1 cellular context compared by ENCODE assay signal in the genomic region with DNA sequence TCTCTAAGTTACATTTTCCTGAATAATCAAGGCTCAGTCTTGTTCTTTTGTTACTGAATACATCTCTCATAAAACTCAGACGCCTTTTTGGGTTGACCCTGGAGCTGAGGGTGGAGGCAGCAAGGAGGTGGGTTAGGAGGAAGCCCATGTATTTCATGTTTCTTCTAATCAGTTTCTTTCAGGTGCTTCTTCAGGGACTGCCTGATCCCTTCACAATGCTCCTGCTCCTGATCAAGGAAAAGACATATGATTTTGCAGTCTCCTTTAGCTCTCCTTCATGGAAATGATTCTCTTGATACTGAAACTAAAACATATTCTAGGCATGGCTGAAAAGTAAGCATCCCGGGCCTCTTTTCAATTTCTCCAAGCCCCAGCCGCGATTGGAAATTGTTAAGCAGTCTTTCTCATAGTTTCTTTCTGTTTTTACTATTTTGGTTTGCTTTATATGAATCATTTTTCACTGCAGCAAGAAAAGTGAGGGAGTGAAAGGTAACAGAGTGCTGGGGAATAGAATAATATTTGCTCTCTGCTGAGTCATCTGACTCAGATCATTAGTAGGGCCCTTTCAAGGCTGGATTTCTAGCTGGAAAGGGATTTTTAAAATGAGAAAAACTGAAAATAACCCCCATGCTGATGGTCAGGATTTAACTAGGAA.
TF ChIP-seq lines count a peak whose summit lies in the region.

No MANE protein-coding gene starts in this region.

TF ChIP-seq in H1, 55 proteins besides CTCF, POLR2A, EP300 and RAD21:
- TF ChIP-seq KDM4A (IDR thresholded peaks at IDR 0.05; ENCODE audit: low read depth, low read length, severe bottlenecking), result no peak
- TF ChIP-seq NRF1 (IDR thresholded peaks at IDR 0.05; ENCODE audit: low read depth, low read length), result no peak
- no peak for TF ChIP-seq RFX5 (IDR thresholded peaks at IDR 0.05; ENCODE audit: borderline replicate concordance, low read depth, low read length)
- TF ChIP-seq SIN3A (conservative IDR thresholded peaks at IDR 0.05 in 1 of 2, IDR thresholded peaks at IDR 0.05 in 1 of 2; ENCODE audit: low read depth in 1 of 2, low read length in 2 of 2), result no peak
- TF ChIP-seq SIX5 (IDR thresholded peaks at IDR 0.05; ENCODE audit: low read depth, low read length), result no peak
- TF ChIP-seq, protein P1, sequence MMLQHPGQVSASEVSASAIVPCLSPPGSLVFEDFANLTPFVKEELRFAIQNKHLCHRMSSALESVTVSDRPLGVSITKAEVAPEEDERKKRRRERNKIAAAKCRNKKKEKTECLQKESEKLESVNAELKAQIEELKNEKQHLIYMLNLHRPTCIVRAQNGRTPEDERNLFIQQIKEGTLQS (IDR thresholded peaks at IDR 0.05; ENCODE audit: insufficient read depth, low read depth, low read length), result no peak
- TF ChIP-seq TBP (IDR thresholded peaks at IDR 0.05; ENCODE audit: low read depth, low read length), result no peak
- no peak for TF ChIP-seq KDM5A (IDR thresholded peaks at IDR 0.05; ENCODE audit: low read length)
- TF ChIP-seq FOSL1 (IDR thresholded peaks at IDR 0.05; ENCODE audit: insufficient read depth, low read depth, low read length), result no peak
- no peak for TF ChIP-seq CTBP2 (IDR thresholded peaks at IDR 0.05; ENCODE audit: borderline replicate concordance, insufficient read depth, insufficient read length, low read length)
TF ChIP-seq in H1: peak in this region for 0.
